20 cellular contexts compared by ENCODE assay signal in genomic region chr1:31868862-31869261, GRCh38. TPM values are rescaled to one million over a fixed set of nuclear protein-coding genes. Genes with fewer than 3 reads are reported as not detected.
"Had no signal": no experiment of that assay in that cellular context is flagged by ENCODE, and none has a peak within 500 bp of the region (broad histone marks: within the 10 kb centered on the region; RNA-seq: fewer than 3 reads in every experiment).

No MANE protein-coding gene starts in this region.

- H3K36me3 ChIP-seq: SJSA1 had no signal

- H3K27ac Mint-ChIP-seq: T-cell had no signal

- H3K27me3 ChIP-seq: SJSA1 had no signal

- H3K4me3 ChIP-seq: SJSA1, SK-N-MC had no signal

- ATAC-seq: T-cell had no signal

- DNase-seq: KG1, NCI-H1048, NCI-H1105 treated with DMSO at 0.1 percent for 48 hours, NCI-H1436, NCI-H187, NCI-H2029, NCI-H2081 treated with DMSO at 0.1 percent for 48 hours, NCI-H2171, NCI-H226, NCI-H446, NCI-H510A, NCI-H524 treated with DMSO at 0.1 percent for 48 hours, NCI-H774, Right ventricle myocardium superior, RPMI8226, SW 1271, T-cell had no signal

- H3K27ac ChIP-seq: HL-60, SJSA1, SK-N-MC had no signal

- H3K27me3 Mint-ChIP-seq: T-cell had no signal

- H3K4me3 Mint-ChIP-seq: T-cell had no signal

- H3K4me1 ChIP-seq: SJSA1 had no signal

- H3K36me3 Mint-ChIP-seq: T-cell had no signal

RNA-seq across cellular contexts. Expression of gene SPOCD1, which starts 53.0 kb away (rescaled TPM):
- total RNA-seq: Right ventricle myocardium superior, T-cell had no signal
